Comparison of ENCODE assay signal across 32 cellular contexts in genomic region chr10:6379015-6379776, GRCh38.
"Had no signal": no experiment of that assay in that cellular context is flagged by ENCODE, and none has a peak within 500 bp of the region (broad histone marks: within the 10 kb centered on the region; RNA-seq: fewer than 3 reads in every experiment).

No MANE protein-coding gene starts in this region.

- DNase-seq: activated CD4-positive, alpha-beta T cell treated with anti-CD3 and anti-CD28 coated beads for 48 hours; activated CD8-positive, alpha-beta T cell treated with anti-CD3 and anti-CD28 coated beads for 36 hours; activated naive CD8-positive, alpha-beta T cell treated with anti-CD3 and anti-CD28 coated beads, Interleukin-2, amount 50 U/mL, for 24 hours; activated T-cell treated with anti-CD3 and anti-CD28 coated beads, Interleukin-2, amount 50 U/mL, for 4 hours; dermis blood vessel endothelial cell; effector CD4-positive, alpha-beta T cell; foreskin fibroblast; heart right ventricle; kidney glomerular epithelial cell; left ventricle myocardium inferior; naive B cell; pancreas; retina; small intestine; stimulated activated CD4-positive, alpha-beta T cell treated with anti-CD3 and anti-CD28 coated beads, Interleukin-4, amount 100 ng/mL, for 24 hours; stimulated activated CD8-positive, alpha-beta memory T cell treated with anti-CD3 and anti-CD28 coated beads, Interleukin-4, amount 100 ng/mL, for 48 hours; stimulated activated naive CD8-positive, alpha-beta T cell treated with anti-CD3 and anti-CD28 coated beads, Interleukin-15, amount 100 ng/mL, for 72 hours; substantia nigra; SW 1271; T-helper 9 cell; uterus had no signal

- H3K9me3 ChIP-seq: pancreas, prostate gland, uterus had no signal

- H3K27me3 ChIP-seq: breast epithelium, pancreas, uterus had no signal

- H3K4me1 ChIP-seq: breast epithelium, left ventricle myocardium inferior, pancreas, prostate gland, uterus had no signal

- H3K4me3 ChIP-seq: breast epithelium, heart right ventricle, left ventricle myocardium inferior, lung, pancreas, prostate gland, uterus had no signal

- H3K27me3 Mint-ChIP-seq: activated CD8-positive, alpha-beta T cell treated with anti-CD3 and anti-CD28 coated beads for 36 hours; activated naive CD4-positive, alpha-beta T cell treated with anti-CD3 and anti-CD28 coated beads, Interleukin-2, amount 50 U/mL, for 24 hours; activated naive CD8-positive, alpha-beta T cell treated with anti-CD3 and anti-CD28 coated beads, Interleukin-2, amount 50 U/mL, for 24 hours; activated T-helper 17 cell treated with anti-CD3 and anti-CD28 coated beads, Interleukin-2, amount 50 U/mL, for 72 hours; stimulated activated memory B cell treated with anti-CD40 and anti-IgM and Interleukin-4, amounts not matched to agents 10 μg/mL and 1 μg/mL and 100 μg/mL, for 72 hours; stimulated activated naive CD8-positive, alpha-beta T cell treated with anti-CD3 and anti-CD28 coated beads, Interleukin-15, amount 100 ng/mL, for 72 hours had no signal

- H3K9me3 Mint-ChIP-seq: activated naive CD4-positive, alpha-beta T cell treated with anti-CD3 and anti-CD28 coated beads, Interleukin-2, amount 50 U/mL, for 24 hours had no signal

- H3K4me3 Mint-ChIP-seq: activated CD8-positive, alpha-beta T cell treated with anti-CD3 and anti-CD28 coated beads for 36 hours; activated naive CD4-positive, alpha-beta T cell treated with anti-CD3 and anti-CD28 coated beads, Interleukin-2, amount 50 U/mL, for 24 hours; activated naive CD8-positive, alpha-beta T cell treated with anti-CD3 and anti-CD28 coated beads, Interleukin-2, amount 50 U/mL, for 24 hours; activated T-cell treated with anti-CD3 and anti-CD28 coated beads, Interleukin-2, amount 50 U/mL, for 4 hours; activated T-helper 17 cell treated with anti-CD3 and anti-CD28 coated beads, Interleukin-2, amount 50 U/mL, for 72 hours; central memory CD8-positive, alpha-beta T cell; stimulated activated memory B cell treated with anti-CD40 and anti-IgM and Interleukin-4, amounts not matched to agents 10 μg/mL and 1 μg/mL and 100 μg/mL, for 72 hours; stimulated activated naive CD8-positive, alpha-beta T cell treated with anti-CD3 and anti-CD28 coated beads, Interleukin-15, amount 100 ng/mL, for 72 hours; T-helper 1 cell treated with Interleukin-12 subunit alpha and Interleukin-12 subunit beta and Interleukin-4 antibody, amounts not matched to agents 30 μg/mL and 1 μg/mL, for 36 hours; type B pancreatic cell had no signal

- ATAC-seq: activated CD8-positive, alpha-beta T cell treated with anti-CD3 and anti-CD28 coated beads for 36 hours; activated naive CD8-positive, alpha-beta T cell treated with anti-CD3 and anti-CD28 coated beads, Interleukin-2, amount 50 U/mL, for 24 hours; activated T-cell treated with anti-CD3 and anti-CD28 coated beads, Interleukin-2, amount 50 U/mL, for 4 hours; activated T-helper 17 cell treated with anti-CD3 and anti-CD28 coated beads, Interleukin-2, amount 50 U/mL, for 72 hours; heart right ventricle; pancreas; sciatic nerve; stimulated activated memory B cell treated with anti-CD40 and anti-IgM and Interleukin-4, amounts not matched to agents 10 μg/mL and 1 μg/mL and 100 μg/mL, for 72 hours; stimulated activated naive CD8-positive, alpha-beta T cell treated with anti-CD3 and anti-CD28 coated beads, Interleukin-15, amount 100 ng/mL, for 72 hours had no signal

- H3K36me3 Mint-ChIP-seq: type B pancreatic cell had no signal

- H3K4me1 Mint-ChIP-seq: central memory CD8-positive, alpha-beta T cell had no signal

- H3K27ac Mint-ChIP-seq: activated CD8-positive, alpha-beta T cell treated with anti-CD3 and anti-CD28 coated beads for 36 hours; activated naive CD4-positive, alpha-beta T cell treated with anti-CD3 and anti-CD28 coated beads, Interleukin-2, amount 50 U/mL, for 24 hours; activated naive CD8-positive, alpha-beta T cell treated with anti-CD3 and anti-CD28 coated beads, Interleukin-2, amount 50 U/mL, for 24 hours; activated T-helper 17 cell treated with anti-CD3 and anti-CD28 coated beads, Interleukin-2, amount 50 U/mL, for 72 hours; stimulated activated memory B cell treated with anti-CD40 and anti-IgM and Interleukin-4, amounts not matched to agents 10 μg/mL and 1 μg/mL and 100 μg/mL, for 72 hours; stimulated activated naive CD8-positive, alpha-beta T cell treated with anti-CD3 and anti-CD28 coated beads, Interleukin-15, amount 100 ng/mL, for 72 hours; T-helper 1 cell treated with Interleukin-12 subunit alpha and Interleukin-12 subunit beta and Interleukin-4 antibody, amounts not matched to agents 30 μg/mL and 1 μg/mL, for 36 hours; type B pancreatic cell had no signal

- H3K36me3 ChIP-seq: breast epithelium, heart right ventricle, left ventricle myocardium inferior, pancreas, prostate gland, uterus had no signal

- H3K27ac ChIP-seq: breast epithelium, heart right ventricle, left ventricle myocardium inferior, pancreas, prostate gland, uterus, VCaP had no signal
